Comparison of ENCODE assay signal across 11 cellular contexts in the genomic region with DNA sequence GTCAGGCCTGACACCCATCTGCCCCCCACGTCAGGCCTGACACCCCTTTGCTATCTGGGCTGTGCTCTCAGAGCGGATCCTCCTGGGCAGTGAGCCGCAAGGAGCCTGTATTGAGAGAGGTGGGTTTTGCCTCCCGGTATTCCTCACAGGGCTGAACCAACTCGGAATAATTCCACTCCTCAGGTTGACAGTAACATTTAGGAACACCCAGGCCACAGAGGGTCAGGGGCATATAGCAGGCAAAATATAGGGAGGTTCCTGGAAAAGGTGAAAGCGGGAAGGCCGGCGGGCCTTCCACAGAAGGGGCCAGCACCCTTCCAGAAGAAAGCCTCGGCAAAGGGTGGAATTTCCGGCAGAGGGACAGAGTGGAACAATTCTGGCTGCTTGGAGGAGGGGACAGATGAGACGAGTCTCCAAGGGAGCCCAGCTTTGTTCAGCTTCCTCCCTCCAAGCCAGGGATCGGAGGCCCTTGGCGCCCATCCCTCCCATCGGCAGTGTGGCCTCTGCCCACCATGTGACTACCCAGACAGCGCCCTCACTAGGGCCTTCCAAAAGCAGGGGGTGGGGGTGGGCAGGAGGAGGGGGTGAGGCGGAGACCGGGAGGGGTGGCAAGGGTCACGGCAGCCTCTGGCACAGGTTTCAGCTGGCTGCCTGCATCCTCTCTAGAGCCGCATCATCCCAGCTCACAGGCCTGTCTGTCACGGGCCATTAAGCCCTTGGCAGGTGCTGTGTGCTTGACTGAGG. TPM values are rescaled to one million over a fixed set of nuclear protein-coding genes. Genes with fewer than 3 reads are reported as not detected.
DNase-seq lines count a peak whose midpoint lies in the region; ATAC-seq and TF ChIP-seq lines count a peak whose summit lies in the region.
"Had no signal": no experiment of that assay in that cellular context is flagged by ENCODE, and none has a peak within 500 bp of the region (broad histone marks: within the 10 kb centered on the region; RNA-seq: fewer than 3 reads in every experiment).

No MANE protein-coding gene starts in this region.

- WGBS in prostate gland: 39% methylated on average over 20 of the region's 20 CpGs

- DNase-seq in Caki2 (ENCODE audit: low read depth): peak; percentile 44
- peak; percentile 53 for DNase-seq in NCI-H2196 (lab: John Stamatoyannopoulos, UW; ENCODE audit: unreplicated experiment)
- peak; percentile 59 for DNase-seq in glomerular visceral epithelial cell (ENCODE audit: extremely low spot score)
- no peak for DNase-seq in prostate gland (ENCODE audit: low spot score)
- DNase-seq in hippocampal formation (lab: John Stamatoyannopoulos, UW): no peak
- no peak for DNase-seq in stimulated activated CD4-positive, alpha-beta T cell treated with anti-CD3 and anti-CD28 coated beads, Interleukin-1b, Interleukin-23, amount 100 ng/mL, for 48 hours
- no peak for DNase-seq in GM13977 (ENCODE audit: low spot score)

- TF ChIP-seq POLR2A in prostate gland (IDR thresholded peaks at IDR 0.05): no peak

- H3K27ac ChIP-seq in prostate gland: peak overlapping the region; percentile 74 to 77

- no peaks in the 10 kb centered on the region for H3K4me1 ChIP-seq in prostate gland (replicated peaks)
- H3K4me1 ChIP-seq: left lung had no signal

- no peak overlapping the region for H3K4me3 ChIP-seq in prostate gland
- H3K4me3 ChIP-seq: left lung had no signal

- no peak for ATAC-seq in HG02981 (IDR thresholded peaks at IDR 0.05; ENCODE audit: unreplicated experiment)
- ATAC-seq: activated naive CD4-positive, alpha-beta T cell treated with anti-CD3 and anti-CD28 coated beads, Interleukin-2, amount 50 U/mL, for 72 hours had no signal

- H3K9me3 ChIP-seq in prostate gland: no peaks in the 10 kb centered on the region
- H3K9me3 ChIP-seq: left lung had no signal

- no peak for TF ChIP-seq CTCF in prostate gland (IDR thresholded peaks at IDR 0.05)
- no peak for TF ChIP-seq CTCF in GM13977 (IDR thresholded peaks at IDR 0.05; ENCODE audit: extremely low read depth, insufficient read depth, missing control alignments)

- in situ Hi-C loops in Caki2 (cut with HindIII; ENCODE audit: low pct_unique_long_range_greater_than_20kb, low sequenced_read_pairs): no loop called here
- in situ Hi-C loops in GM13977 (cut with MboI; ENCODE audit: low pct_unique_long_range_greater_than_20kb, low sequenced_read_pairs, unreplicated experiment): no loop called here

- intact Hi-C loops in prostate gland (cut with DNase I): no loop called here

- H3K27me3 ChIP-seq in prostate gland (replicated peaks; ENCODE audit: insufficient read depth): no peaks in the 10 kb centered on the region
- H3K27me3 ChIP-seq: left lung had no signal

- H3K36me3 ChIP-seq in prostate gland: no peaks in the 10 kb centered on the region
- H3K36me3 ChIP-seq: left lung had no signal

RNA-seq across cellular contexts. Expression of a gene that starts 6.6 kb away (rescaled TPM):
- total RNA-seq in Caki2 (2014; rRNA removed; shearing (Covaris generic); ENCODE audit: low replicate concordance): not detected in 2 replicates
- 10 to 100 TPM in 1 of 2 donors, 1 to 10 TPM in 1; 3.4 to 17.9 TPM for total RNA-seq in prostate gland
- total RNA-seq: RPMI7951 had no signal

RNA-seq across cellular contexts. Expression of a gene that starts 12.9 kb away (rescaled TPM):
- total RNA-seq in Caki2 (2014; rRNA removed; shearing (Covaris generic); ENCODE audit: low replicate concordance): 216 and 218 TPM in 2 replicates
- total RNA-seq in prostate gland: 100 to 1,000 TPM; 269 to 367 TPM

RNA-seq across cellular contexts. Expression of a gene that starts 44.4 kb away (rescaled TPM):
- total RNA-seq in Caki2 (2014; rRNA removed; shearing (Covaris generic); ENCODE audit: low replicate concordance): not detected in 2 replicates
- total RNA-seq in prostate gland: 10 to 100 TPM in 1 of 2 donors, 1 to 10 TPM in 1; 7.9 to 18.0 TPM
- total RNA-seq: RPMI7951 had no signal

Comparison
In these comparisons a context has a peak if more than half of its experiments do, and no peak if none do; other contexts are left out.
1. DNase-seq: peak in Caki2 (single experiment), NCI-H2196 (single experiment) and glomerular visceral epithelial cell (single experiment); none in prostate gland (single experiment), hippocampal formation (0 of 2), stimulated activated CD4-positive, alpha-beta T cell treated with anti-CD3 and anti-CD28 coated beads, Interleukin-1b, Interleukin-23, amount 100 ng/mL, for 48 hours (single experiment) and GM13977 (single experiment).